Comparison of ENCODE assay signal across 8 cellular contexts in the genomic region with DNA sequence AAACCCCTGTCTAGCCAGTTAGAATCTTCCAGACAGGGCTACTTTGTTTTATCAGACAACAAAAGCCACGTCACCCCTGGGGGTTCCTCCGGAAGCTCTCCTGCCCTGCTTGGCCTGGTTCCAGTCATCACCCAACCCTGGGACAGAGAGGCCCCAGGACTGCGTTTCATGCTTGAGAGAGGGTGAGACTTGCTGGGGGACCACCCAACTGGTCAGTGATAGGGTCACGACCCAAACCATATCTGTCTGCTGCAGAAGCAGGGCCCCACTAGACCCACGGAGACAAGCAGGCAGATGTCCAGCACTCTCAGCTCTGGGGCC. TPM values are rescaled to one million over a fixed set of nuclear protein-coding genes. Genes with fewer than 3 reads are reported as not detected.
DNase-seq lines count a peak whose midpoint lies in the region; ATAC-seq and TF ChIP-seq lines count a peak whose summit lies in the region.

No MANE protein-coding gene starts in this region.

- RAD21 ChIA-PET in HCT116 (lab: Charles Lee; ENCODE audit: low non-redundant PET in 1 of 2, low total read pairs in 2 of 2, uncharacterized antibody in 2 of 2, unreplicated experiment in 2 of 2): no interaction called here

- H4K20me1 ChIP-seq in HCT116 (ENCODE audit: insufficient read depth): no peaks in the 10 kb centered on the region

- no peak for ATAC-seq in HCT116
- ATAC-seq in activated B cell treated with CpG ODN at 0.5 μM for 24 hours (ENCODE audit: low read depth): no peak

- in situ Hi-C loops in ACHN (cut with HindIII; ENCODE audit: low pct_ligation_motif_present, low pct_unique_long_range_greater_than_20kb, low sequenced_read_pairs): no loop called here

- H3K4me1 Mint-ChIP-seq in activated B cell treated with CpG ODN at 0.5 μM for 24 hours: peaks cover 24% of the 10 kb centered on the region

- peak overlapping the region; percentile 92 for H3K4me2 ChIP-seq in HCT116 (ENCODE audit: low read length)

- DNase-seq in BE2C (peak; percentile 37), HCT116 (ENCODE audit: low read depth, low spot score) (no peak), activated B cell treated with CpG ODN at 0.5 μM for 24 hours (no peak), fibroblast of pulmonary artery (ENCODE audit: low read depth) (peak; percentile 76), ovary (peak in 4 of 5 donors; percentile 21 to 55 (median 44)), ACHN (no peak), NCI-H446 (lab: John Stamatoyannopoulos, UW) (no peak), AML-193 (lab: John Stamatoyannopoulos, UW) (no peak)

- POLR2A ChIA-PET in HCT116 (lab: Charles Lee) (no interaction called here), activated B cell treated with CpG ODN at 0.5 μM for 24 hours (lab: Charles Lee) (interaction anchor here (0.5 kb wide), 1 partner anchor 520 kb away, joined by 5 read pairs; no protein-coding TSS in a partner anchor)

- H3K79me2 ChIP-seq in HCT116 (ENCODE audit: insufficient read depth, low read length): peaks cover 39% of the 10 kb centered on the region

- H2AFZ ChIP-seq in HCT116 (ENCODE audit: low read depth, low read length, poor library complexity, severe bottlenecking): no peak overlapping the region

- H3K27me3 Mint-ChIP-seq in activated B cell treated with CpG ODN at 0.5 μM for 24 hours: no peaks in the 10 kb centered on the region

- no peak overlapping the region for H3K27ac Mint-ChIP-seq in activated B cell treated with CpG ODN at 0.5 μM for 24 hours

- H3K4me3 Mint-ChIP-seq in activated B cell treated with CpG ODN at 0.5 μM for 24 hours: peak overlapping the region; percentile 73

- BruUV-seq in HCT116 (replicated peaks; lab: Mats Ljungman, UMichigan): no TSS peak

- H3K9me2 ChIP-seq in HCT116 (ENCODE audit: insufficient read depth): no peaks in the 10 kb centered on the region

- H3K9me3 ChIP-seq in BE2C: no peaks in the 10 kb centered on the region
- H3K9me3 ChIP-seq in HCT116 (ENCODE audit: control insufficient read depth in 1 of 2, insufficient read depth in 1 of 2, low read depth in 1 of 2, low read length in 2 of 2): no peaks in the 10 kb centered on the region
- no peaks in the 10 kb centered on the region for H3K9me3 ChIP-seq in ovary

- H3K9ac ChIP-seq in HCT116 (ENCODE audit: low read length): peak overlapping the region; percentile 91

- H3K4me3 ChIP-seq in BE2C (ENCODE audit: low read depth, low read length) (peak overlapping the region; percentile 72), HCT116 (replicated peaks in 1 of 2; ENCODE audit: low read depth in 1 of 2, low read length in 2 of 2) (peak overlapping the region; percentile 72 to 79), fibroblast of pulmonary artery (replicated peaks; ENCODE audit: low read depth, low read length) (peak overlapping the region; percentile 73), ovary (peak overlapping the region; percentile 47)

- WGBS in ovary, 3 donors: 36 to 45% (median 39%) methylated on average over 5 of the region's 5 CpGs

- H3K27me3 ChIP-seq in BE2C: no peaks in the 10 kb centered on the region
- no peaks in the 10 kb centered on the region for H3K27me3 ChIP-seq in HCT116 (ENCODE audit: insufficient read depth, low read length)
- no peaks in the 10 kb centered on the region for H3K27me3 ChIP-seq in ovary

- H3K36me3 Mint-ChIP-seq in activated B cell treated with CpG ODN at 0.5 μM for 24 hours (ENCODE audit: low read depth): peaks cover 5% of the 10 kb centered on the region

- TF ChIP-seq POLR2A in HCT116 (IDR thresholded peaks at IDR 0.05; ENCODE audit: borderline replicate concordance, extremely low read depth, insufficient read depth, insufficient read length) (no peak), ovary (IDR thresholded peaks at IDR 0.05) (no peak)

- CTCF ChIA-PET in HCT116 (lab: Charles Lee): no interaction called here
- CTCF ChIA-PET in activated B cell treated with CpG ODN at 0.5 μM for 24 hours (lab: Charles Lee): no interaction called here

- H3K9me3 Mint-ChIP-seq in activated B cell treated with CpG ODN at 0.5 μM for 24 hours: no peaks in the 10 kb centered on the region

- no peak for TF ChIP-seq EP300 in ovary (IDR thresholded peaks at IDR 0.05)

- no peak for TF ChIP-seq CTCF in BE2C (IDR thresholded peaks at IDR 0.05; ENCODE audit: low read depth, low read length)
- no peak for TF ChIP-seq CTCF in HCT116 (IDR thresholded peaks at IDR 0.05 in 2 of 3, conservative IDR thresholded peaks at IDR 0.05 in 1 of 3; ENCODE audit: borderline replicate concordance in 1 of 3, insufficient read depth in 1 of 3, low read depth in 2 of 3, low read length in 2 of 3)
- no peak for TF ChIP-seq CTCF in activated B cell treated with CpG ODN at 0.5 μM for 24 hours (IDR thresholded peaks at IDR 0.05)
- no peak for TF ChIP-seq CTCF in fibroblast of pulmonary artery (IDR thresholded peaks at IDR 0.05; ENCODE audit: low read length, missing control alignments)
- TF ChIP-seq CTCF in ovary (IDR thresholded peaks at IDR 0.05): no peak

- H3K36me3 ChIP-seq in BE2C: peaks cover 19% of the 10 kb centered on the region
- H3K36me3 ChIP-seq in HCT116 (ENCODE audit: control insufficient read depth in 1 of 2, insufficient read depth in 2 of 2, low read length in 2 of 2): peaks cover 5 to 7% of the 10 kb centered on the region in 2 experiments; a peak in 3 of 4 replicates
- H3K36me3 ChIP-seq in ovary: no peaks in the 10 kb centered on the region

- H3K4me1 ChIP-seq in BE2C: peaks cover 22% of the 10 kb centered on the region
- H3K4me1 ChIP-seq in HCT116 (ENCODE audit: control insufficient read depth in 1 of 2, insufficient read depth in 2 of 2, low read length in 2 of 2): peaks cover 11 to 37% of the 10 kb centered on the region in 2 experiments; a peak in 3 of 4 replicates
- H3K4me1 ChIP-seq in ovary (ENCODE audit: insufficient read depth): peaks cover 12% of the 10 kb centered on the region

- intact Hi-C loops in HCT116 (cut with micrococcal nuclease) (no loop called here), activated B cell treated with CpG ODN at 0.5 μM for 24 hours (cut with micrococcal nuclease) (loop anchor here (10.0 kb wide), 5 partner anchors 242 to 632 kb away; a partner anchor contains a TSS), ovary (cut with DNase I) (loop anchor here in 2 of 4 donors (5.0 to 10.0 kb wide), 3 partner anchors 80 to 172 kb away; a partner anchor contains a TSS)

- H3K27ac ChIP-seq in HCT116 (ENCODE audit: low read depth, low read length) (peak overlapping the region; percentile 91), ovary (peak overlapping the region; percentile 36 to 41)

- TF ChIP-seq RAD21 in HCT116 (IDR thresholded peaks at IDR 0.05; ENCODE audit: low read depth): no peak

TF ChIP-seq in HCT116, 20 proteins besides CTCF, POLR2A, EP300 and RAD21:
- TF ChIP-seq ELF1 (IDR thresholded peaks at IDR 0.05; ENCODE audit: borderline replicate concordance, low read depth): no peak
TF ChIP-seq in HCT116: peak in this region for 0.

RNA-seq across cellular contexts. Expression of a gene that starts 1.2 kb away (rescaled TPM):
- 261 TPM for polyA plus RNA-seq in BE2C (2012; ENCODE audit: insufficient read depth, insufficient read length, low read depth)
- total RNA-seq in HCT116 (2021; ENCODE audit: unreplicated experiment): 125 TPM
- polyA plus RNA-seq in HCT116 (2012): 111 and 112 TPM in 2 replicates
- total RNA-seq in activated B cell treated with CpG ODN at 0.5 μM for 24 hours: 9.5 and 9.9 TPM in 2 replicates
- 10 to 100 TPM; 19.6 to 76.6 (median 51.9) TPM for total RNA-seq in ovary
- 100 to 1,000 TPM in 1 of 2 donors, 10 to 100 TPM in 1; 46.6 to 129 TPM for polyA plus RNA-seq in ovary

RNA-seq across cellular contexts. Expression of a gene that starts 3.9 kb away (rescaled TPM):
- polyA plus RNA-seq in BE2C (2012; ENCODE audit: insufficient read depth, insufficient read length, low read depth): 28.9 TPM
- total RNA-seq in HCT116 (2021; ENCODE audit: unreplicated experiment): 14.1 TPM
- 50.0 and 58.6 TPM in 2 replicates for polyA plus RNA-seq in HCT116 (2012)
- 11.7 and 13.6 TPM in 2 replicates for total RNA-seq in activated B cell treated with CpG ODN at 0.5 μM for 24 hours
- 10 to 100 TPM in 6 of 7 donors, 1 to 10 TPM in 1; 1.4 to 44.7 (median 27.4) TPM for total RNA-seq in ovary
- 10 to 100 TPM in 1 of 2 donors, 1 to 10 TPM in 1; 7.7 to 53.0 TPM for polyA plus RNA-seq in ovary

RNA-seq across cellular contexts. Expression of a gene that starts 37.3 kb away (rescaled TPM):
- polyA plus RNA-seq in BE2C (2012; ENCODE audit: insufficient read depth, insufficient read length, low read depth): not detected
- total RNA-seq in HCT116 (2021; ENCODE audit: unreplicated experiment) (0.44 TPM), activated B cell treated with CpG ODN at 0.5 μM for 24 hours (0.64 and 0.71 TPM in 2 replicates), ovary (100 to 1,000 TPM in 2 of 7 donors, 10 to 100 TPM in 5; 31.3 to 114 (median 47.5) TPM)
- polyA plus RNA-seq in HCT116 (2012): 0.12 TPM in 1 of 2 replicates, not detected in the other
- 10 to 100 TPM; 21.4 to 50.7 TPM for polyA plus RNA-seq in ovary

Comparison
In these comparisons a context has a peak if more than half of its experiments do, and no peak if none do; other contexts are left out.
1. DNase-seq: peak in BE2C (single experiment), fibroblast of pulmonary artery (single experiment) and ovary (4 of 5); none in HCT116 (single experiment), activated B cell treated with CpG ODN at 0.5 μM for 24 hours (single experiment), ACHN (single experiment), NCI-H446 (0 of 2) and AML-193 (0 of 2).
2. RNA of a gene that starts 37.3 kb away (total RNA-seq): 31.3 to 114 TPM in ovary; 0.64 to 0.71 TPM in activated B cell treated with CpG ODN at 0.5 μM for 24 hours and 0.44 TPM in HCT116 (single experiment); every median in the first group is over 10 times any median in the second.
3. Peak in every context shown above with its lines, with median percentiles within 50 percentile points of each other: H3K4me3 ChIP-seq.